In genomic region chr1:87872189-87872588, GRCh38 we compare ENCODE assay signal across 16 cellular contexts.
DNase-seq lines count a peak whose midpoint lies in the region; ATAC-seq and TF ChIP-seq lines count a peak whose summit lies in the region.
"Had no signal": no experiment of that assay in that cellular context is flagged by ENCODE, and none has a peak within 500 bp of the region (broad histone marks: within the 10 kb centered on the region; RNA-seq: fewer than 3 reads in every experiment).

No MANE protein-coding gene starts in this region.

- peaks cover 24% of the 10 kb centered on the region for H3K4me1 Mint-ChIP-seq in WTC11

- H3K36me3 ChIP-seq in DOHH2 (ENCODE audit: control insufficient read depth, low read length): peaks cover 19% of the 10 kb centered on the region; the same call in 1 of the 2 replicates
- H3K36me3 ChIP-seq in Peyer's patch: no peaks in the 10 kb centered on the region

- no peak for TF ChIP-seq POLR2A in Peyer's patch (IDR thresholded peaks at IDR 0.05)

- peak; percentile 61 for ATAC-seq in GM19455 (IDR thresholded peaks at IDR 0.05; ENCODE audit: unreplicated experiment)
- peak; percentile 56 for ATAC-seq in HG02981 (IDR thresholded peaks at IDR 0.05; ENCODE audit: unreplicated experiment)
- no peak for ATAC-seq in WTC11
- ATAC-seq: stimulated activated naive CD8-positive, alpha-beta T cell treated with anti-CD3 and anti-CD28 coated beads, Interleukin-15, Interleukin-2, amounts not matched to agents 100 U/mL and 50 U/mL, for 24 hours had no signal

- CTCF ChIA-PET in WTC11 (lab: Charles Lee): no interaction called here

- peaks cover 7% of the 10 kb centered on the region for H3K36me3 Mint-ChIP-seq in WTC11

- H3K27me3 ChIP-seq in DOHH2 (ENCODE audit: control insufficient read depth, low read length): no peaks in the 10 kb centered on the region
- no peaks in the 10 kb centered on the region for H3K27me3 ChIP-seq in Peyer's patch

- H3K4me2 ChIP-seq in DOHH2 (ENCODE audit: low read length): peak overlapping the region; percentile 60

- POLR2A ChIA-PET in WTC11 (lab: Charles Lee): no interaction called here

- no peaks in the 10 kb centered on the region for H3K9me3 ChIP-seq in DOHH2 (ENCODE audit: control insufficient read depth, insufficient read depth, low read length)
- H3K9me3 ChIP-seq in Peyer's patch: no peaks in the 10 kb centered on the region

- peaks cover 30% of the 10 kb centered on the region for H3F3A ChIP-seq in DOHH2 (ENCODE audit: control insufficient read depth, insufficient read depth)

- H3K27ac Mint-ChIP-seq in WTC11: no peak overlapping the region

- TF ChIP-seq CTCF in DOHH2 (IDR thresholded peaks at IDR 0.05; ENCODE audit: low read depth, low read length, poor library complexity, severe bottlenecking): no peak
- no peak for TF ChIP-seq CTCF in Peyer's patch (IDR thresholded peaks at IDR 0.05)
- no peak for TF ChIP-seq CTCF in WTC11 (IDR thresholded peaks at IDR 0.05)

- peaks cover 73% of the 10 kb centered on the region for H3K4me1 ChIP-seq in DOHH2 (ENCODE audit: control insufficient read depth, low read length)
- H3K4me1 ChIP-seq in Peyer's patch: peaks cover 0 to 10% (median 0%) of the 10 kb centered on the region in 4 donors

- H3K4me3 Mint-ChIP-seq in WTC11: no peak overlapping the region

- H3K27me3 Mint-ChIP-seq in WTC11 (ENCODE audit: low read depth): no peaks in the 10 kb centered on the region

- no peaks in the 10 kb centered on the region for H4K20me1 ChIP-seq in DOHH2 (ENCODE audit: control insufficient read depth, insufficient read depth, low read depth, low read length)

- peaks cover 14% of the 10 kb centered on the region; the same call in 1 of the 2 replicates for H3K9me3 Mint-ChIP-seq in WTC11

- peak overlapping the region; percentile 96 for H3K27ac ChIP-seq in DOHH2 (ENCODE audit: low read depth, low read length)
- peak overlapping the region in 2 of 4 donors; percentile 20 to 62 for H3K27ac ChIP-seq in Peyer's patch
- H3K27ac ChIP-seq: HL-60 had no signal

- H3K79me2 ChIP-seq in DOHH2 (ENCODE audit: control insufficient read depth, low read length): no peaks in the 10 kb centered on the region

- intact Hi-C loops in head of caudate nucleus (cut with DNase I): no loop called here

- H3K4me3 ChIP-seq in DOHH2 (ENCODE audit: low read length) (peak overlapping the region; percentile 52), Peyer's patch (no peak overlapping the region)

- no peaks in the 10 kb centered on the region for H3K9me2 ChIP-seq in DOHH2 (replicated peaks; ENCODE audit: control insufficient read depth, low read length)

- DNase-seq in Peyer's patch (peak in 2 of 3 donors; percentile 60 to 69), WTC11 (ENCODE audit: low spot score) (no peak), NK-92 (lab: John Stamatoyannopoulos, UW; ENCODE audit: unreplicated experiment) (no peak), head of caudate nucleus (no peak)
- no peak for DNase-seq in activated CD4-positive, alpha-beta T cell treated with anti-CD3 and anti-CD28 coated beads for 4 hours
- DNase-seq: ACHN; activated CD8-positive, alpha-beta memory T cell treated with anti-CD3 and anti-CD28 coated beads for 24 hours; DND-41; foreskin fibroblast; NCI-H69; stimulated activated naive CD8-positive, alpha-beta T cell treated with anti-CD3 and anti-CD28 coated beads, Interleukin-15, Interleukin-2, amounts not matched to agents 100 U/mL and 50 U/mL, for 24 hours; SW 1271 had no signal

TF ChIP-seq in WTC11, 78 proteins besides CTCF, POLR2A, EP300 and RAD21:
- TF ChIP-seq ZNF425 (CRISPR knock-in tag; conservative IDR thresholded peaks at IDR 0.05) (no peak), OVOL2 (CRISPR knock-in tag; IDR thresholded peaks at IDR 0.05; ENCODE audit: borderline replicate concordance) (no peak), ARID4B (CRISPR knock-in tag; IDR thresholded peaks at IDR 0.05; ENCODE audit: borderline replicate concordance) (no peak), CDX4 (CRISPR knock-in tag; IDR thresholded peaks at IDR 0.05; ENCODE audit: borderline replicate concordance) (no peak), EMX1 (CRISPR knock-in tag; IDR thresholded peaks at IDR 0.05) (no peak), HMGXB4 (CRISPR knock-in tag; IDR thresholded peaks at IDR 0.05) (no peak), FOXJ3 (CRISPR knock-in tag; IDR thresholded peaks at IDR 0.05; ENCODE audit: borderline replicate concordance) (no peak), IRF2 (CRISPR knock-in tag; IDR thresholded peaks at IDR 0.05; ENCODE audit: borderline replicate concordance, low read depth) (no peak)

Comparison
In these comparisons a context has a peak if more than half of its experiments do, and no peak if none do; other contexts are left out.
1. DNase-seq: peak in Peyer's patch (2 of 3); none in WTC11 (single experiment), NK-92 (single experiment), head of caudate nucleus (0 of 42) and activated CD4-positive, alpha-beta T cell treated with anti-CD3 and anti-CD28 coated beads for 4 hours (0 of 2).